In genomic region chr15:90266485-90266884, GRCh38 we compare ENCODE assay signal across 8 cellular contexts. TPM values are rescaled to one million over a fixed set of nuclear protein-coding genes. Genes with fewer than 3 reads are reported as not detected.
DNase-seq lines count a peak whose midpoint lies in the region; ATAC-seq and TF ChIP-seq lines count a peak whose summit lies in the region.

No MANE protein-coding gene starts in this region.

- TF ChIP-seq CTCF in fibroblast of lung (conservative IDR thresholded peaks at IDR 0.05 in 1 of 2, IDR thresholded peaks at IDR 0.05 in 1 of 2; ENCODE audit: low read depth in 1 of 2, low read length in 2 of 2) (no peak), prostate gland (IDR thresholded peaks at IDR 0.05) (no peak)

- peak overlapping the region; percentile 93 for H3K27ac ChIP-seq in fibroblast of lung (ENCODE audit: insufficient read depth, low read length)
- H3K27ac ChIP-seq in prostate gland = peak overlapping the region; percentile 93 to 98

- 6% methylated on average over 15 of the region's 15 CpGs for WGBS in prostate gland

- H3K27me3 ChIP-seq in fibroblast of lung (ENCODE audit: control insufficient read depth, insufficient read depth, low read length) = no peaks in the 10 kb centered on the region
- no peaks in the 10 kb centered on the region for H3K27me3 ChIP-seq in prostate gland (replicated peaks; ENCODE audit: insufficient read depth)

- H3K4me3 ChIP-seq in fibroblast of lung (replicated peaks in 1 of 4; ENCODE audit: control extremely low read depth in 1 of 4, insufficient read depth in 1 of 4, low read depth in 3 of 4, low read length in 4 of 4) (peak overlapping the region; percentile 91 to 99 (median 95)), prostate gland (peak overlapping the region; percentile 65 to 82)

- H2AFZ ChIP-seq in fibroblast of lung (ENCODE audit: low read length) = no peak overlapping the region

- peaks cover 41% of the 10 kb centered on the region for H3K36me3 Mint-ChIP-seq in activated CD4-positive, alpha-beta T cell treated with anti-CD3 and anti-CD28 coated beads, Interleukin-2, amount 10 ng/mL, durations not matched to agents 24 days and 14 days (ENCODE audit: low read depth)

- H3K4me3 Mint-ChIP-seq in activated CD4-positive, alpha-beta T cell treated with anti-CD3 and anti-CD28 coated beads, Interleukin-2, amount 10 ng/mL, durations not matched to agents 24 days and 14 days = peak overlapping the region; percentile 94

- H4K20me1 ChIP-seq in fibroblast of lung (ENCODE audit: control insufficient read depth, extremely low read depth, insufficient read depth, low read length) = no peaks in the 10 kb centered on the region

- DNase-seq in NCI-H82 (lab: John Stamatoyannopoulos, UW) = peak; percentile 38
- no peak for DNase-seq in NCI-H82 treated with DMSO at 0.1 percent for 48 hours (lab: John Stamatoyannopoulos, UW; ENCODE audit: unreplicated experiment)
- peak; percentile 68 for DNase-seq in activated CD4-positive, alpha-beta T cell treated with anti-CD3 and anti-CD28 coated beads, Interleukin-2, amount 10 ng/mL, durations not matched to agents 24 days and 14 days
- peak; percentile 22 to 29 for DNase-seq in fibroblast of lung (ENCODE audit: low read depth in 2 of 2)
- DNase-seq in prostate gland (ENCODE audit: low spot score) = no peak
- DNase-seq in GM19240 (ENCODE audit: insufficient read length, low spot score) = no peak

- no peaks in the 10 kb centered on the region for H3K27me3 Mint-ChIP-seq in activated CD4-positive, alpha-beta T cell treated with anti-CD3 and anti-CD28 coated beads, Interleukin-2, amount 10 ng/mL, durations not matched to agents 24 days and 14 days

- H3K79me2 ChIP-seq in fibroblast of lung (ENCODE audit: control insufficient read depth, insufficient read depth, low read length) = peaks cover 45% of the 10 kb centered on the region

- H3K9me3 Mint-ChIP-seq in activated CD4-positive, alpha-beta T cell treated with anti-CD3 and anti-CD28 coated beads, Interleukin-2, amount 10 ng/mL, durations not matched to agents 24 days and 14 days = no peaks in the 10 kb centered on the region

- no peaks in the 10 kb centered on the region for H3K9me3 ChIP-seq in fibroblast of lung (ENCODE audit: control insufficient read depth, insufficient read depth, low read depth, low read length)
- H3K9me3 ChIP-seq in prostate gland = no peaks in the 10 kb centered on the region

- H3K9ac ChIP-seq in fibroblast of lung (ENCODE audit: insufficient read depth, low read length) = peak overlapping the region; percentile 92

- peaks cover 9% of the 10 kb centered on the region for H3K4me1 ChIP-seq in fibroblast of lung (ENCODE audit: control insufficient read depth, extremely low read depth, insufficient read depth, low read length)
- peaks cover 13% of the 10 kb centered on the region for H3K4me1 ChIP-seq in prostate gland (replicated peaks)

- H3K36me3 ChIP-seq in fibroblast of lung (ENCODE audit: control insufficient read depth, insufficient read depth, low read length) = peaks cover 5% of the 10 kb centered on the region
- peaks cover 0 to 4% of the 10 kb centered on the region in 2 donors for H3K36me3 ChIP-seq in prostate gland

- no peak for ATAC-seq in HG02852 (IDR thresholded peaks at IDR 0.05; ENCODE audit: unreplicated experiment)
- no peak for ATAC-seq in HG03196 (IDR thresholded peaks at IDR 0.05; ENCODE audit: unreplicated experiment)

- H3K27ac Mint-ChIP-seq in activated CD4-positive, alpha-beta T cell treated with anti-CD3 and anti-CD28 coated beads, Interleukin-2, amount 10 ng/mL, durations not matched to agents 24 days and 14 days = peak overlapping the region; percentile 97

- peaks cover 34% of the 10 kb centered on the region for H3K4me1 Mint-ChIP-seq in activated CD4-positive, alpha-beta T cell treated with anti-CD3 and anti-CD28 coated beads, Interleukin-2, amount 10 ng/mL, durations not matched to agents 24 days and 14 days

- intact Hi-C loops in activated CD4-positive, alpha-beta T cell treated with anti-CD3 and anti-CD28 coated beads, Interleukin-2, amount 10 ng/mL, durations not matched to agents 24 days and 14 days (cut with micrococcal nuclease) = loop anchor here (5.0 kb wide), 1 partner anchor 689 kb away; the partner anchor contains the start of gene TICRR
- intact Hi-C loops in prostate gland (cut with DNase I) = no loop called here

- no peak for TF ChIP-seq POLR2A in prostate gland (IDR thresholded peaks at IDR 0.05)

- peak overlapping the region; percentile 87 for H3K4me2 ChIP-seq in fibroblast of lung (ENCODE audit: extremely low read depth, insufficient read depth, low read length)

RNA-seq across cellular contexts. Expression of gene NGRN, which starts 1.0 kb away (rescaled TPM):
- 43.2 and 44.3 TPM in 2 replicates for total RNA-seq in activated CD4-positive, alpha-beta T cell treated with anti-CD3 and anti-CD28 coated beads, Interleukin-2, amount 10 ng/mL, durations not matched to agents 24 days and 14 days
- total RNA-seq in fibroblast of lung = 96.1 and 96.8 TPM in 2 replicates
- polyA plus RNA-seq in fibroblast of lung = 55.3 and 58.7 TPM in 2 replicates
- polyA plus RNA-seq in fibroblast of lung (2012) = 50.7 and 54.0 TPM in 2 replicates
- 23.5 and 24.6 TPM in 2 replicates for polyA minus RNA-seq in fibroblast of lung (ENCODE audit: low replicate concordance)
- total RNA-seq in prostate gland = 100 to 1,000 TPM; 102 to 108 TPM

RNA-seq across cellular contexts. Expression of gene TTLL13, which starts 17.1 kb away (rescaled TPM):
- total RNA-seq in activated CD4-positive, alpha-beta T cell treated with anti-CD3 and anti-CD28 coated beads, Interleukin-2, amount 10 ng/mL, durations not matched to agents 24 days and 14 days = 0.44 and 1.4 TPM in 2 replicates
- total RNA-seq in fibroblast of lung (under 0.01 TPM in 1 of 2 replicates, not detected in the other), prostate gland (under 1 TPM in 1 of 2 donors, not detected in 1; 0.51 TPM)
- 0.03 and 0.08 TPM in 2 replicates for polyA plus RNA-seq in fibroblast of lung
- not detected in 2 replicates for polyA plus RNA-seq in fibroblast of lung (2012)
- polyA minus RNA-seq in fibroblast of lung (ENCODE audit: low replicate concordance) = not detected in 2 replicates

RNA-seq across cellular contexts. Expression of gene GDPGP1, which starts 32.5 kb away (rescaled TPM):
- 9.9 and 11.9 TPM in 2 replicates for total RNA-seq in activated CD4-positive, alpha-beta T cell treated with anti-CD3 and anti-CD28 coated beads, Interleukin-2, amount 10 ng/mL, durations not matched to agents 24 days and 14 days
- total RNA-seq in fibroblast of lung = 6.2 and 9.7 TPM in 2 replicates
- polyA plus RNA-seq in fibroblast of lung = 1.9 and 2.5 TPM in 2 replicates
- 2.3 and 2.8 TPM in 2 replicates for polyA plus RNA-seq in fibroblast of lung (2012)
- 9.3 and 11.3 TPM in 2 replicates for polyA minus RNA-seq in fibroblast of lung (ENCODE audit: low replicate concordance)
- total RNA-seq in prostate gland = 10 to 100 TPM; 15.4 to 21.5 TPM

RNA-seq across cellular contexts. Expression of gene CIB1, which starts 32.7 kb away (rescaled TPM):
- 149 and 156 TPM in 2 replicates for total RNA-seq in activated CD4-positive, alpha-beta T cell treated with anti-CD3 and anti-CD28 coated beads, Interleukin-2, amount 10 ng/mL, durations not matched to agents 24 days and 14 days
- total RNA-seq in fibroblast of lung (17.7 and 27.7 TPM in 2 replicates), prostate gland (100 to 1,000 TPM in 1 of 2 donors, 10 to 100 TPM in 1; 48.3 to 104 TPM)
- 42.7 and 62.2 TPM in 2 replicates for polyA plus RNA-seq in fibroblast of lung
- 58.8 and 95.0 TPM in 2 replicates for polyA plus RNA-seq in fibroblast of lung (2012)
- polyA minus RNA-seq in fibroblast of lung (ENCODE audit: low replicate concordance) = 52.8 and 118 TPM in 2 replicates

Comparison
In these comparisons a context has a peak if more than half of its experiments do, and no peak if none do; other contexts are left out.
1. DNase-seq: peak in NCI-H82 (single experiment), activated CD4-positive, alpha-beta T cell treated with anti-CD3 and anti-CD28 coated beads, Interleukin-2, amount 10 ng/mL, durations not matched to agents 24 days and 14 days (single experiment) and fibroblast of lung (2 of 2); none in NCI-H82 treated with DMSO at 0.1 percent for 48 hours (single experiment), prostate gland (single experiment) and GM19240 (single experiment).